ENCODE assay signal across 18 cellular contexts in the genomic region with DNA sequence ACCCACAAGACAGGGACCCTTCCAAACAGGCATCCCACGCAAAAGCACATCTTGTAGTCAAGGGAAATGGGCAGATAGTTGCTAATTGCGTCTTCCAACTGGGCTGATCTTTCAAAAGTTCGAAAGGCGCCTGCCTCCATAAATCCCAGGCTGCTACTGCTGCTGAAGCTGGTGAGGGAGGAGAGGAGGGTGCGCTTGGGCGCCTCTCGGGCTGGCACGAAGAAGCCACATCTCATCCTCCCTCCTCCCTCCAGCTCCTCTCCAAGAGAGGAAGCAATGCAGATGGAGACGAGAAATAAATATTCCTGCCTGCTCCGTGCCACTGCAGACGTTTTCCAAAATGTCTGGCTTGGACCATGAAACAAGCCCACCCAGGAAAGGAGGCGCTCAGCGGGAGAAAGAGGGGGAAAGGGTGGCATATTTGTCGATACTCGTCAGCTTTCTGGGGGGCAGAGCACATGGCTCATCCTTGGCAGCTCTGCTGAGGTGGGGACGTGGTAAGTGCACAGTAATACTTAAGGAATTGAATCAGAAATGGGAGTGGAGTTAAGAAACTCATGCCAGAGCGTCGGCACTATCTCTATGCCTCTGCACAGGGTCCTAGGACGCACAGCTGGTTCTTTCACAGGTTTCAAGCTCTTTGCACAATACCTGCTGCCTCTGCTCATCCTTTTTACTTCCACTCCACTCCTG.
"Had no signal": no experiment of that assay in that cellular context is flagged by ENCODE, and none has a peak within 500 bp of the region (broad histone marks: within the 10 kb centered on the region; RNA-seq: fewer than 3 reads in every experiment).

No MANE protein-coding gene starts in this region.

- H3K9me3 ChIP-seq: left lung, ovary, right lobe of liver, suprapubic skin, transverse colon, upper lobe of right lung, uterus had no signal

- H3K9ac ChIP-seq: neural progenitor cell had no signal

- H3K36me3 ChIP-seq: left lung, neural progenitor cell, ovary, right lobe of liver, suprapubic skin, transverse colon, upper lobe of right lung, uterus had no signal

- H3K27me3 ChIP-seq: left lung, ovary, right lobe of liver, suprapubic skin, transverse colon, upper lobe of right lung, uterus had no signal

- H3K4me3 ChIP-seq: dorsolateral prefrontal cortex, left lung, neural progenitor cell, ovary, right lobe of liver, suprapubic skin, transverse colon, upper lobe of right lung, uterus had no signal

- H3K4me2 ChIP-seq: neural progenitor cell had no signal

- DNase-seq: effector CD4-positive, alpha-beta T cell; left lung; mesenchymal stem cell; naive thymus-derived CD4-positive, alpha-beta T cell; nucleus accumbens; ovary; right lobe of liver; small intestine; stimulated activated CD4-positive, alpha-beta T cell treated with anti-CD3 and anti-CD28 coated beads, Interleukin-15, amount 100 ng/mL, for 24 hours; stimulated activated CD4-positive, alpha-beta T cell treated with anti-CD3 and anti-CD28 coated beads, Interleukin-2, amount 100 ng/mL, for 48 hours; stimulated activated naive B cell treated with anti-CD40 and anti-IgM and Interleukin-4, amounts not matched to agents 10 μg/mL and 1 μg/mL and 100 μg/mL, for 72 hours; stimulated activated naive CD8-positive, alpha-beta T cell treated with anti-CD3 and anti-CD28 coated beads, Interleukin-15, amount 100 ng/mL, for 72 hours; transverse colon; upper lobe of right lung; uterus had no signal

- H3K4me1 ChIP-seq: left lung, right lobe of liver, suprapubic skin, transverse colon, upper lobe of right lung, uterus had no signal

- H3K27ac ChIP-seq: left lung, neural progenitor cell, ovary, right lobe of liver, suprapubic skin, transverse colon, upper lobe of right lung, uterus had no signal

- H2AFZ ChIP-seq: neural progenitor cell had no signal

- ATAC-seq: left lung; naive thymus-derived CD4-positive, alpha-beta T cell; right lobe of liver; stimulated activated naive B cell treated with anti-CD40 and anti-IgM and Interleukin-4, amounts not matched to agents 10 μg/mL and 1 μg/mL and 100 μg/mL, for 72 hours; stimulated activated naive CD8-positive, alpha-beta T cell treated with anti-CD3 and anti-CD28 coated beads, Interleukin-15, amount 100 ng/mL, for 72 hours; upper lobe of right lung had no signal
